18 cellular contexts compared by ENCODE assay signal in genomic region chr10:23194471-23194965, GRCh38. TPM values are rescaled to one million over a fixed set of nuclear protein-coding genes. Genes with fewer than 3 reads are reported as not detected.
A peak's percentile ranks its signal among the peaks of the same experiment; 100 is the strongest.
DNase-seq lines count a peak whose midpoint lies in the region; TF ChIP-seq lines count a peak whose summit lies in the region.
"Had no signal": no experiment of that assay in that cellular context is flagged by ENCODE, and none has a peak within 500 bp of the region (broad histone marks: within the 10 kb centered on the region; RNA-seq: fewer than 3 reads in every experiment).

No MANE protein-coding gene starts in this region.

- no peaks in the 10 kb centered on the region for H3K79me2 ChIP-seq in neural cell (replicated peaks; ENCODE audit: insufficient read depth, low read length)

- TF ChIP-seq RAD21 in neural cell (conservative IDR thresholded peaks at IDR 0.05): no peak

- WGBS in ectodermal cell, 2 experiments: 19 to 21% methylated on average over 13 of the region's 13 CpGs

- no peak overlapping the region for H3K9ac ChIP-seq in neural cell (ENCODE audit: low read length)

- H3K4me1 ChIP-seq in left ventricle myocardium inferior (peaks cover 25% of the 10 kb centered on the region), right atrium auricular region (peaks cover 0 to 26% of the 10 kb centered on the region in 2 donors), ectodermal cell (ENCODE audit: control insufficient read depth, insufficient read depth, low read length) (peaks cover 31% of the 10 kb centered on the region)
- H3K4me1 ChIP-seq: A549, HAP-1 had no signal

- H3K4me3 ChIP-seq in left ventricle myocardium inferior: peak overlapping the region; percentile 48
- H3K4me3 ChIP-seq in right atrium auricular region: peak overlapping the region in 1 of 2 donors; percentile 27
- peak overlapping the region; percentile 25 for H3K4me3 ChIP-seq in ectodermal cell (ENCODE audit: insufficient read depth, low read depth, low read length)
- H3K4me3 ChIP-seq in neural cell (ENCODE audit: low read length): peak overlapping the region; percentile 55
- H3K4me3 ChIP-seq: A549, HAP-1, K562 had no signal

- no peaks in the 10 kb centered on the region for H4K20me1 ChIP-seq in neural cell (ENCODE audit: insufficient read depth)

- no peak for DNase-seq in left ventricle myocardium inferior
- DNase-seq in right atrium auricular region (ENCODE audit: low spot score): no peak
- no peak for DNase-seq in DMS 273 treated with DMSO at 0.1 percent for 48 hours (lab: John Stamatoyannopoulos, UW)
- DNase-seq in DMS 273 (lab: John Stamatoyannopoulos, UW; ENCODE audit: unreplicated experiment): no peak
- no peak for DNase-seq in cerebellum (ENCODE audit: low spot score)
- DNase-seq in NCI-H226: no peak
- DNase-seq: NCI-H1092 treated with DMSO at 0.1 percent for 48 hours, NCI-H1694 treated with DMSO at 0.1 percent for 48 hours, NCI-H446 treated with DMSO at 0.1 percent for 48 hours, NCI-H774 had no signal

- TF ChIP-seq CTCF in left ventricle myocardium inferior (IDR thresholded peaks at IDR 0.05; ENCODE audit: borderline replicate concordance): no peak
- no peak for TF ChIP-seq CTCF in right atrium auricular region (IDR thresholded peaks at IDR 0.05)
- TF ChIP-seq CTCF in neural cell (IDR thresholded peaks at IDR 0.05; ENCODE audit: poor library complexity, severe bottlenecking): no peak

- H3K27me3 ChIP-seq in left ventricle myocardium inferior (ENCODE audit: low read depth) (peaks cover 100% of the 10 kb centered on the region), right atrium auricular region (peaks cover 18 to 38% of the 10 kb centered on the region in 2 donors), ectodermal cell (ENCODE audit: control insufficient read depth, insufficient read depth, low read length, poor library complexity, severe bottlenecking) (peaks cover 100% of the 10 kb centered on the region), neural cell (ENCODE audit: insufficient read depth, low read depth, low read length) (peaks cover 98% of the 10 kb centered on the region)

- H3K4me2 ChIP-seq in neural cell (ENCODE audit: low read length): no peak overlapping the region
- H3K4me2 ChIP-seq: A549 had no signal

- H3F3A ChIP-seq in neural cell (ENCODE audit: insufficient read depth, low read length, poor library complexity, severe bottlenecking): no peaks in the 10 kb centered on the region

- no peaks in the 10 kb centered on the region for H3K36me3 ChIP-seq in left ventricle myocardium inferior
- no peaks in the 10 kb centered on the region for H3K36me3 ChIP-seq in right atrium auricular region
- no peaks in the 10 kb centered on the region for H3K36me3 ChIP-seq in ectodermal cell (ENCODE audit: control insufficient read depth, insufficient read depth, low read length)
- H3K36me3 ChIP-seq in neural cell (ENCODE audit: insufficient read depth, low read length): no peaks in the 10 kb centered on the region
- H3K36me3 ChIP-seq: HAP-1 had no signal

- no peaks in the 10 kb centered on the region for H3K9me2 ChIP-seq in neural cell (ENCODE audit: insufficient read depth, low read length)

- H3K9me3 ChIP-seq in left ventricle myocardium inferior (replicated peaks) (no peaks in the 10 kb centered on the region), right atrium auricular region (no peaks in the 10 kb centered on the region), ectodermal cell (ENCODE audit: control insufficient read depth, low read length) (no peaks in the 10 kb centered on the region), neural cell (ENCODE audit: low read length) (no peaks in the 10 kb centered on the region)
- H3K9me3 ChIP-seq: A549, HAP-1 had no signal

- H2AFZ ChIP-seq in neural cell (ENCODE audit: low read depth, low read length): no peak overlapping the region

- intact Hi-C loops in left ventricle myocardium inferior (cut with micrococcal nuclease): no loop called here

- TF ChIP-seq EP300 in neural cell (conservative IDR thresholded peaks at IDR 0.05; ENCODE audit: poor library complexity, severe bottlenecking): no peak

- H3K27ac ChIP-seq in left ventricle myocardium inferior (replicated peaks): no peak overlapping the region
- H3K27ac ChIP-seq in right atrium auricular region: no peak overlapping the region
- H3K27ac ChIP-seq in ectodermal cell (ENCODE audit: insufficient read depth, low read depth, low read length, poor library complexity, severe bottlenecking): no peak overlapping the region
- no peak overlapping the region for H3K27ac ChIP-seq in neural cell (ENCODE audit: low read length)
- H3K27ac ChIP-seq: A549, C4-2B had no signal

TF ChIP-seq in neural cell, 6 proteins besides CTCF, POLR2A, EP300 and RAD21:
- TF ChIP-seq EZH2 (IDR thresholded peaks at IDR 0.05; ENCODE audit: borderline replicate concordance, insufficient read depth, low read length, poor library complexity, severe bottlenecking): no peak
- no peak for TF ChIP-seq POLR2AphosphoS5 (IDR thresholded peaks at IDR 0.05)
- no peak for TF ChIP-seq REST (IDR thresholded peaks at IDR 0.05; ENCODE audit: borderline replicate concordance)
- TF ChIP-seq SMC3 (conservative IDR thresholded peaks at IDR 0.05; ENCODE audit: poor library complexity): no peak
- TF ChIP-seq TAF1 (IDR thresholded peaks at IDR 0.05; ENCODE audit: low read depth): no peak
- no peak for TF ChIP-seq MXI1 (conservative IDR thresholded peaks at IDR 0.05; ENCODE audit: poor library complexity, severe bottlenecking)

RNA-seq across cellular contexts. Expression of gene PTF1A, which starts 2.4 kb away (rescaled TPM):
- total RNA-seq in left ventricle myocardium inferior (not detected), right atrium auricular region (not detected), cerebellum (4.4 TPM)
- not detected for polyA plus RNA-seq in ectodermal cell (2013, experiment 1 of 4)
- not detected for polyA plus RNA-seq in ectodermal cell (2013, experiment 2 of 4)
- not detected for polyA plus RNA-seq in ectodermal cell (2013, experiment 3 of 4)
- not detected for polyA plus RNA-seq in ectodermal cell (2013, experiment 4 of 4)
- polyA plus RNA-seq in neural cell: not detected in 2 replicates
- polyA minus RNA-seq in neural cell: not detected in 2 replicates
- total RNA-seq: HT-29, K562, M059J had no signal
- polyA plus RNA-seq: A549, K562 had no signal
